Comparison of ENCODE assay signal across 19 cellular contexts in genomic region chr22:27783436-27784098, GRCh38. TPM values are rescaled to one million over a fixed set of nuclear protein-coding genes. Genes with fewer than 3 reads are reported as not detected.
DNase-seq lines count a peak whose midpoint lies in the region; ATAC-seq, FAIRE-seq and TF ChIP-seq lines count a peak whose summit lies in the region.
"Had no signal": no experiment of that assay in that cellular context is flagged by ENCODE, and none has a peak within 500 bp of the region (broad histone marks: within the 10 kb centered on the region; RNA-seq: fewer than 3 reads in every experiment).

No MANE protein-coding gene starts in this region.

- H3K27ac Mint-ChIP-seq in astrocyte (ENCODE audit: unreplicated experiment), result peak overlapping the region; percentile 50

- ATAC-seq in A549 (no peak), psoas muscle (peak in 2 of 4 donors; percentile 16 to 17)
- ATAC-seq: left lobe of liver had no signal

- H3K27me3 Mint-ChIP-seq in astrocyte (ENCODE audit: low read depth, unreplicated experiment), result no peaks in the 10 kb centered on the region

- intact Hi-C loops in psoas muscle (cut with DNase I), result loop anchor here in 1 of 2 donors (5.0 kb wide), 1 partner anchor 61 kb away; no protein-coding TSS in a partner anchor

- H3K4me3 ChIP-seq in A549 (no peak overlapping the region), astrocyte (ENCODE audit: insufficient read depth, low read depth, low read length) (no peak overlapping the region), iPS-20b (ENCODE audit: low read length) (no peak overlapping the region), psoas muscle (peak overlapping the region; percentile 24), Karpas-422 (ENCODE audit: low read length) (no peak overlapping the region)
- H3K4me3 ChIP-seq: PC-9, SK-N-MC, tibial nerve had no signal

- H3K36me3 Mint-ChIP-seq in astrocyte (ENCODE audit: low read depth, unreplicated experiment), result peaks cover 29% of the 10 kb centered on the region

- H2AFZ ChIP-seq in astrocyte (ENCODE audit: low read depth, low read length), result no peak overlapping the region
- no peak overlapping the region for H2AFZ ChIP-seq in Karpas-422 (ENCODE audit: low read length)
- H2AFZ ChIP-seq: PC-9 had no signal

- peaks cover 98% of the 10 kb centered on the region for H4K20me1 ChIP-seq in astrocyte (ENCODE audit: insufficient read depth, low read length)
- H4K20me1 ChIP-seq in Karpas-422 (ENCODE audit: insufficient read depth, low read depth, low read length), result no peaks in the 10 kb centered on the region

- no peak overlapping the region for H3K4me2 ChIP-seq in A549
- peak overlapping the region; percentile 5 for H3K4me2 ChIP-seq in astrocyte (ENCODE audit: low read length)
- H3K4me2 ChIP-seq in Karpas-422 (ENCODE audit: low read depth, low read length, poor library complexity, severe bottlenecking), result no peak overlapping the region
- H3K4me2 ChIP-seq: PC-9 had no signal

- no peaks in the 10 kb centered on the region for H3K9me2 ChIP-seq in Karpas-422 (replicated peaks; ENCODE audit: insufficient read depth, low read length)

- peaks cover 100% of the 10 kb centered on the region for H3K79me2 ChIP-seq in astrocyte (ENCODE audit: insufficient read depth, low read length)
- H3K79me2 ChIP-seq in Karpas-422 (ENCODE audit: low read length), result no peaks in the 10 kb centered on the region

- no peaks in the 10 kb centered on the region for H3K27me3 ChIP-seq in astrocyte (ENCODE audit: insufficient read depth, low read length)
- no peaks in the 10 kb centered on the region for H3K27me3 ChIP-seq in iPS-20b (ENCODE audit: insufficient read depth, low read length)
- no peaks in the 10 kb centered on the region for H3K27me3 ChIP-seq in psoas muscle (ENCODE audit: insufficient read depth in 3 of 3, low read length in 2 of 3)
- H3K27me3 ChIP-seq in Karpas-422 (ENCODE audit: low read length), result no peaks in the 10 kb centered on the region

- POLR2A ChIA-PET in A549 (lab: Yijun Ruan, JAX), result no interaction called here

- H3K9me3 ChIP-seq in A549 (no peaks in the 10 kb centered on the region), astrocyte (ENCODE audit: insufficient read depth, low read depth, low read length) (no peaks in the 10 kb centered on the region), iPS-20b (ENCODE audit: insufficient read depth, low read depth, low read length) (no peaks in the 10 kb centered on the region), psoas muscle (no peaks in the 10 kb centered on the region), Karpas-422 (ENCODE audit: low read length) (no peaks in the 10 kb centered on the region)

- H3K27ac ChIP-seq in A549 (no peak overlapping the region), astrocyte (ENCODE audit: low read depth, low read length) (no peak overlapping the region), iPS-20b (ENCODE audit: low read length) (no peak overlapping the region), psoas muscle (peak overlapping the region; percentile 94), Karpas-422 (ENCODE audit: low read length) (no peak overlapping the region)
- H3K27ac ChIP-seq: PC-9, SK-N-MC had no signal

- H3K4me3 Mint-ChIP-seq in astrocyte (ENCODE audit: unreplicated experiment), result no peak overlapping the region

- TF ChIP-seq CTCF in A549 (IDR thresholded peaks at IDR 0.05) (no peak), astrocyte (IDR thresholded peaks at IDR 0.05; ENCODE audit: insufficient read depth, low read depth, low read length) (no peak), psoas muscle (IDR thresholded peaks at IDR 0.05) (no peak)

- peaks cover 2% of the 10 kb centered on the region for H3K36me3 ChIP-seq in astrocyte (ENCODE audit: insufficient read depth, low read length)
- H3K36me3 ChIP-seq in iPS-20b (ENCODE audit: insufficient read depth, low read depth, low read length), result 0 out of 2 replicates have a peak, but pooled peaks cover 3% of the 10 kb centered on the region
- H3K36me3 ChIP-seq in psoas muscle (ENCODE audit: insufficient read depth in 1 of 2, low read depth in 1 of 2), result no peaks in the 10 kb centered on the region
- no peaks in the 10 kb centered on the region for H3K36me3 ChIP-seq in Karpas-422 (ENCODE audit: insufficient read depth, low read length)
- H3K36me3 ChIP-seq: tibial nerve had no signal

- no peak for TF ChIP-seq EP300 in A549 (IDR thresholded peaks at IDR 0.05)

- no peak for TF ChIP-seq POLR2A in A549 (IDR thresholded peaks at IDR 0.05; ENCODE audit: low read length)
- TF ChIP-seq POLR2A in erythroblast (IDR thresholded peaks at IDR 0.05; ENCODE audit: low read length), result no peak

- FAIRE-seq in A549 (lab: Jason Lieb, UNC) (no peak), astrocyte (lab: Jason Lieb, UNC) (no peak)
- FAIRE-seq: GM12891 had no signal

- peaks cover 37% of the 10 kb centered on the region for H3K4me1 Mint-ChIP-seq in astrocyte (ENCODE audit: low read depth, unreplicated experiment)

- CTCF ChIA-PET in A549 (lab: Yijun Ruan, JAX), result no interaction called here

- WGBS in A549 (ENCODE audit: missing lambda C conversion rate), result 99% methylated on average over 9 of the region's 13 CpGs
- WGBS in psoas muscle, 3 donors, result 49 to 78% (median 53%) methylated on average over 13 of the region's 13 CpGs

- DNase-seq in A549 (ENCODE audit: low read depth in 1 of 2, low spot score in 1 of 2), result no peak
- no peak for DNase-seq in astrocyte (ENCODE audit: low read depth)
- DNase-seq in psoas muscle, result no peak
- no peak for DNase-seq in erythroblast (lab: John Stamatoyannopoulos, UW)
- DNase-seq in Karpas-422, result no peak
- DNase-seq in NCI-H146 (lab: John Stamatoyannopoulos, UW), result no peak
- no peak for DNase-seq in NCI-H69 (lab: John Stamatoyannopoulos, UW)
- DNase-seq: foreskin melanocyte, GF-D8, Kasumi-1, NCI-H1092 treated with DMSO at 0.1 percent for 48 hours, NCI-H2171, NCI-H82, PC-9 had no signal

- H3K4me1 ChIP-seq in A549 (no peaks in the 10 kb centered on the region), astrocyte (ENCODE audit: insufficient read depth, low read length) (peaks cover 51% of the 10 kb centered on the region), iPS-20b (ENCODE audit: insufficient read depth, low read length) (peaks cover 35% of the 10 kb centered on the region), psoas muscle (peaks cover 51% of the 10 kb centered on the region), Karpas-422 (ENCODE audit: low read length) (no peaks in the 10 kb centered on the region)

- peak overlapping the region; percentile 15 for H3K9ac ChIP-seq in astrocyte (ENCODE audit: low read length)
- peak overlapping the region; percentile 16; the same call in 1 of the 2 replicates for H3K9ac ChIP-seq in iPS-20b (ENCODE audit: low read depth, low read length)
- no peak overlapping the region for H3K9ac ChIP-seq in Karpas-422 (ENCODE audit: low read length)

- no peaks in the 10 kb centered on the region for H3K9me3 Mint-ChIP-seq in astrocyte (ENCODE audit: unreplicated experiment)

- no peak for TF ChIP-seq RAD21 in A549 (conservative IDR thresholded peaks at IDR 0.05 in 1 of 2, IDR thresholded peaks at IDR 0.05 in 1 of 2)

TF ChIP-seq in A549, 52 proteins besides CTCF, POLR2A, EP300 and RAD21:
- TF ChIP-seq ZFP36 (IDR thresholded peaks at IDR 0.05; ENCODE audit: borderline replicate concordance, partially characterized antibody) (peak; percentile 38), ZC3H11A (IDR thresholded peaks at IDR 0.05) (no peak), KDM1A (IDR thresholded peaks at IDR 0.05; ENCODE audit: low read depth) (peak; percentile 63; the same call in 1 of the 2 replicates), NPAS2 (CRISPR knock-in tag; IDR thresholded peaks at IDR 0.05; ENCODE audit: borderline replicate concordance) (no peak), RFX5 (IDR thresholded peaks at IDR 0.05) (no peak)

RNA-seq across cellular contexts. Expression of gene MN1, which starts 18.0 kb away (rescaled TPM):
- polyA plus RNA-seq in A549 (2011; rRNA removed) (0.59 and 1.6 TPM in 2 replicates), A549 (2017; fragmentation: RNase III; extraction: RNeasy Plus Mini Kit Qiagen cat#74134 plus additional on column Dnase treatment) (2.0 to 2.8 TPM (median 2.4 TPM) in 3 replicates), psoas muscle (10 to 100 TPM in 2 of 3 donors, 1 to 10 TPM in 1; 4.3 to 17.6 (median 14.8) TPM)
- polyA plus RNA-seq in A549 (2012; cell fraction: cytosol; rRNA removed), result 2.8 and 3.2 TPM in 2 replicates
- polyA plus RNA-seq in A549 (2012; cell fraction: nucleus; rRNA removed), result 2.7 and 3.9 TPM in 2 replicates
- polyA minus RNA-seq in A549 (2011; rRNA and poly(A)+ RNA removed), result 2.1 and 5.3 TPM in 2 replicates
- total RNA-seq in astrocyte (98.6 and 110 TPM in 2 replicates), psoas muscle (10 to 100 TPM in 3 of 4 donors, 1 to 10 TPM in 1; 7.3 to 39.3 (median 21.3) TPM)
- total RNA-seq in Karpas-422 (2014; rRNA removed; shearing (Covaris generic); ENCODE audit: low replicate concordance), result 0.07 TPM in 1 of 2 replicates, not detected in the other
